19 cellular contexts compared by ENCODE assay signal in genomic region chr3:4778119-4778518, GRCh38.
DNase-seq lines count a peak whose midpoint lies in the region; FAIRE-seq and TF ChIP-seq lines count a peak whose summit lies in the region.
"Had no signal": no experiment of that assay in that cellular context is flagged by ENCODE, and none has a peak within 500 bp of the region (broad histone marks: within the 10 kb centered on the region; RNA-seq: fewer than 3 reads in every experiment).

No MANE protein-coding gene starts in this region.

- TF ChIP-seq CTCF in MCF 10A (IDR thresholded peaks at IDR 0.05; ENCODE audit: unreplicated experiment), result no peak
- TF ChIP-seq CTCF in breast epithelium (IDR thresholded peaks at IDR 0.05), result no peak
- no peak for TF ChIP-seq CTCF in RWPE1 (conservative IDR thresholded peaks at IDR 0.05; ENCODE audit: low read depth)
- no peak for TF ChIP-seq CTCF in bronchial epithelial cell (IDR thresholded peaks at IDR 0.05; ENCODE audit: insufficient read depth, low read length, severe bottlenecking)
- TF ChIP-seq CTCF in prostate gland (IDR thresholded peaks at IDR 0.05), result no peak

- peaks cover 11% of the 10 kb centered on the region for H3K4me1 Mint-ChIP-seq in MCF 10A (ENCODE audit: insufficient read depth, unreplicated experiment)

- H3K4me3 Mint-ChIP-seq in MCF 10A (ENCODE audit: unreplicated experiment), result no peak overlapping the region
- H3K4me3 Mint-ChIP-seq: CD8-positive, alpha-beta T cell; GM23338 had no signal

- peak; percentile 72 for DNase-seq in MCF 10A (ENCODE audit: unreplicated experiment)
- no peak for DNase-seq in breast epithelium (ENCODE audit: low spot score in 2 of 2)
- DNase-seq in RWPE1 (ENCODE audit: low spot score), result peak; percentile 38
- peak; percentile 95 for DNase-seq in bronchial epithelial cell (ENCODE audit: low read depth)
- peak; percentile 33 for DNase-seq in prostate gland (ENCODE audit: low spot score)
- DNase-seq in OCI-M2 (lab: John Stamatoyannopoulos, UW; ENCODE audit: unreplicated experiment), result no peak
- DNase-seq in RKO (ENCODE audit: low spot score), result no peak
- DNase-seq: CD8-positive, alpha-beta T cell; DND-41; GDM1; IMR-90; Kasumi-1; NCI-H1417; NCI-H2029; NCI-H2227 treated with DMSO at 0.1 percent for 48 hours; NCI-H524 treated with DMSO at 0.1 percent for 48 hours; NK-92 treated with Interleukin-12 subunit alpha and Interleukin-12 subunit beta, amount 100 ng/mL, for 24 hours; OCI-M1 had no signal

- POLR2A ChIA-PET in MCF 10A (lab: Yijun Ruan, JAX), result interaction anchor here (0.7 to 4.2 kb wide), 9 partner anchors 12 to 200 kb away, joined by 3 to 16 read pairs (median 5); partner anchors contain the start of gene BHLHE40
- POLR2A ChIA-PET in RWPE1 (lab: Yijun Ruan, JAX; ENCODE audit: low non-redundant PET), result no interaction called here

- FAIRE-seq in bronchial epithelial cell (lab: Jason Lieb, UNC), result no peak

- no peak overlapping the region for H3K4me3 ChIP-seq in breast epithelium
- no peak overlapping the region for H3K4me3 ChIP-seq in bronchial epithelial cell (ENCODE audit: low read depth, low read length)
- no peak overlapping the region for H3K4me3 ChIP-seq in prostate gland
- H3K4me3 ChIP-seq: GM23338 had no signal

- no peaks in the 10 kb centered on the region for H3K9me3 Mint-ChIP-seq in MCF 10A (ENCODE audit: unreplicated experiment)
- H3K9me3 Mint-ChIP-seq: CD8-positive, alpha-beta T cell; GM23338 had no signal

- H3K36me3 ChIP-seq in breast epithelium (no peaks in the 10 kb centered on the region), bronchial epithelial cell (ENCODE audit: control insufficient read depth, insufficient read depth, low read length) (no peaks in the 10 kb centered on the region), prostate gland (no peaks in the 10 kb centered on the region)

- H3K9me3 ChIP-seq in breast epithelium (no peaks in the 10 kb centered on the region), prostate gland (no peaks in the 10 kb centered on the region)

- peaks cover 0 to 17% of the 10 kb centered on the region in 2 donors for H3K4me1 ChIP-seq in breast epithelium
- peaks cover 5% of the 10 kb centered on the region for H3K4me1 ChIP-seq in prostate gland (replicated peaks)

- intact Hi-C loops in MCF 10A (cut with micrococcal nuclease), result no loop called here
- intact Hi-C loops in breast epithelium (cut with DNase I; ENCODE audit: low total_unique reads), result no loop called here
- intact Hi-C loops in prostate gland (cut with DNase I), result no loop called here

- no peaks in the 10 kb centered on the region for H3K27me3 Mint-ChIP-seq in MCF 10A (ENCODE audit: insufficient read depth, unreplicated experiment)

- no peaks in the 10 kb centered on the region for H3K27me3 ChIP-seq in breast epithelium
- no peaks in the 10 kb centered on the region for H3K27me3 ChIP-seq in bronchial epithelial cell (ENCODE audit: control insufficient read depth, insufficient read depth, low read length)
- no peaks in the 10 kb centered on the region for H3K27me3 ChIP-seq in prostate gland (replicated peaks; ENCODE audit: insufficient read depth)

- peak overlapping the region; percentile 80 for H3K27ac Mint-ChIP-seq in MCF 10A (ENCODE audit: low read depth, unreplicated experiment)
- H3K27ac Mint-ChIP-seq: CD8-positive, alpha-beta T cell; GM23338 had no signal

- no TSS peak for BruUV-seq in MCF 10A (replicated peaks; lab: Mats Ljungman, UMichigan)

- H3K27ac ChIP-seq in breast epithelium, result peak overlapping the region in 1 of 2 donors; percentile 83
- H3K27ac ChIP-seq in RWPE1, result no peak overlapping the region
- no peak overlapping the region for H3K27ac ChIP-seq in prostate gland

- CTCF ChIA-PET in MCF 10A (lab: Yijun Ruan, JAX) (interaction anchor here (0.8 to 1.4 kb wide), 4 partner anchors 55 to 198 kb away, joined by 3 to 5 read pairs (median 4); no protein-coding TSS in a partner anchor), RWPE1 (lab: Yijun Ruan, JAX) (no interaction called here)

- TF ChIP-seq POLR2A in breast epithelium (IDR thresholded peaks at IDR 0.05) (no peak), prostate gland (IDR thresholded peaks at IDR 0.05) (no peak)

- 57% methylated on average over 2 of the region's 2 CpGs for WGBS in prostate gland

- H3K36me3 Mint-ChIP-seq in MCF 10A (ENCODE audit: insufficient read depth, unreplicated experiment), result no peaks in the 10 kb centered on the region

Comparison
In these comparisons a context has a peak if more than half of its experiments do, and no peak if none do; other contexts are left out.
1. DNase-seq: peak in MCF 10A (single experiment), RWPE1 (single experiment), bronchial epithelial cell (single experiment) and prostate gland (single experiment); none in breast epithelium (0 of 2), OCI-M2 (single experiment) and RKO (single experiment).